In the genomic region with DNA sequence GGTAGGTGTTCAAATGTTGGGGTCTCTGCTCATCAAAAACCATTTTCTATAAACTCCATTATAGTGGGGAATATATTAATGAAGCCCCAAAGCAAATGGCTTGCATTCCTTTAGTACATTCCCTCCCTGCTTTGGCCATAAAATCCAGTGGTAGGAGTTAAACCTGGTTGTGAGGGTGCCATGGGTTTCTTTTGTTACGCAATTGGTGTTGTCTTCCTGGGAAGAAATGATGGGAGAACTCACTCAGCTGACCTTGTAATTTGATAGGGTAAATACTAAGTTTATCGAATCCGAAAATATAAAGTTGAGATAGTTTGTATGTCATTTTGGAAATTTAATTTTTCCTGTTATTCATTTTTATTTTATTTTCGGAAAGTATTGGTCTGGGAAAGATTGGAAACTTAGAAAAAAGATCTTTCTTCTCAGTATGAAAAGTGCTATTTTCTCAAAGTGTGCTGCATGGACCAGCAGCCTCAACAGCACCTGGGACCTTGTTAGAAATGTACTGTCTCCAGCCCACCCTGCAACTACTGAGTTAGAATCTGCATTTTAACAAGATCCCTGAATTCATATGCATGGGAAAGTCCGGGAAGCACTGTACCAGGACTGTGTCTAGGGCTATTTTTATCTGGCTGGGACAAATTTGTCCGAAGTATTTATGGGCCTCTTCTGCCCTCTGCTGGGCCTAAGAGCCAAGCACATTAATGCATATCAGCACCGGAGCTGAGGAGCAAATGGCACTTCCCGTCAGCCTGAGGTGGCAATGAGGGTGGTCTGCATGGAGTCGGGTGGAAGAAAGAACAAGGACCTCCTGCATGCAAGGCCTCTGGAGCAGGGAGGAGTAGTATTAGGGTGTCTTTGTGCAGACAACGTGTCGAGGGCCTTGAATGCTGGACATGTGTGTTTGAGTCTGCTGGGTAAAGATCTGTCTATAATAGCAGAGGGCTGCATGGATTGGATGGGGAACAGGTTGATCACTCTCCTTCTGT, we compare ENCODE assay signal across 8 cellular contexts. TPM values are rescaled to one million over a fixed set of nuclear protein-coding genes. Genes with fewer than 3 reads are reported as not detected.
DNase-seq lines count a peak whose midpoint lies in the region; ATAC-seq, FAIRE-seq and TF ChIP-seq lines count a peak whose summit lies in the region.

No MANE protein-coding gene starts in this region.

- peak; percentile 86 for FAIRE-seq in H1 (lab: Jason Lieb, UNC)

- no peaks in the 10 kb centered on the region for H3K79me1 ChIP-seq in H1 (ENCODE audit: low read depth, low read length)

- no peaks in the 10 kb centered on the region for H3K9me3 Mint-ChIP-seq in activated CD4-positive, alpha-beta memory T cell treated with anti-CD3 and anti-CD28 coated beads, Interleukin-2, amount 10 ng/mL, durations not matched to agents 7 days and 5 days
- H3K9me3 Mint-ChIP-seq in mesothelial cell of epicardium = peaks cover 7% of the 10 kb centered on the region

- no peaks in the 10 kb centered on the region for H3K27me3 ChIP-seq in BJ (ENCODE audit: control insufficient read depth, insufficient read depth, low read length)
- no peaks in the 10 kb centered on the region for H3K27me3 ChIP-seq in H1 (replicated peaks in 1 of 4; ENCODE audit: control insufficient read depth in 3 of 4, extremely low read depth in 1 of 4, insufficient read depth in 3 of 4, low read length in 3 of 4)

- no peak overlapping the region for H4K5ac ChIP-seq in H1 (ENCODE audit: insufficient read length, low read depth, low read length)

- H3K79me2 ChIP-seq in H1 (ENCODE audit: control insufficient read depth in 1 of 2, insufficient read depth in 2 of 2, low read length in 2 of 2) = no peaks in the 10 kb centered on the region

- DNase-seq in BJ (ENCODE audit: low read depth) (no peak), HEK293T (ENCODE audit: extremely low spot score) (peak; percentile 63), NCI-H774 (lab: John Stamatoyannopoulos, UW) (peak; percentile 63), H1 (ENCODE audit: low read depth in 1 of 2, low spot score in 2 of 2) (peak; percentile 29 to 63), mesothelial cell of epicardium (ENCODE audit: low spot score in 2 of 2, unreplicated experiment in 2 of 2) (peak; percentile 26 to 69)
- DNase-seq in activated CD4-positive, alpha-beta memory T cell treated with anti-CD3 and anti-CD28 coated beads, Interleukin-2, amount 10 ng/mL, durations not matched to agents 7 days and 5 days = peak; percentile 61
- DNase-seq in stimulated activated CD8-positive, alpha-beta memory T cell treated with anti-CD3 and anti-CD28 coated beads, Interleukin-15, amount 100 ng/mL, for 4 hours (ENCODE audit: low read depth in 2 of 2) = peak; percentile 9 to 15

- H3K36me3 ChIP-seq in BJ (ENCODE audit: control insufficient read depth, insufficient read depth, low read length) (no peaks in the 10 kb centered on the region), H1 (ENCODE audit: control insufficient read depth in 2 of 4, insufficient read depth in 4 of 4, low read length in 3 of 4) (no peaks in the 10 kb centered on the region)

- no peak overlapping the region for H4K91ac ChIP-seq in H1 (replicated peaks; ENCODE audit: insufficient read length, low read length)

- no peak overlapping the region for H2BK5ac ChIP-seq in H1 (ENCODE audit: low read depth, low read length)

- no peak overlapping the region for H3K27ac ChIP-seq in H1 (ENCODE audit: low read depth, low read length)

- TF ChIP-seq EP300 in H1 (IDR thresholded peaks at IDR 0.05; ENCODE audit: borderline replicate concordance in 1 of 2, low read depth in 2 of 2, low read length in 2 of 2) = no peak

- no peaks in the 10 kb centered on the region for H4K20me1 ChIP-seq in H1 (replicated peaks in 1 of 2; ENCODE audit: control insufficient read depth in 1 of 2, insufficient read depth in 2 of 2, low read length in 2 of 2)

- H3K27ac Mint-ChIP-seq in activated CD4-positive, alpha-beta memory T cell treated with anti-CD3 and anti-CD28 coated beads, Interleukin-2, amount 10 ng/mL, durations not matched to agents 7 days and 5 days = no peak overlapping the region
- H3K27ac Mint-ChIP-seq in mesothelial cell of epicardium = no peak overlapping the region

- H2BK20ac ChIP-seq in H1 (ENCODE audit: low read length) = no peak overlapping the region

- no peaks in the 10 kb centered on the region for H3K36me3 Mint-ChIP-seq in activated CD4-positive, alpha-beta memory T cell treated with anti-CD3 and anti-CD28 coated beads, Interleukin-2, amount 10 ng/mL, durations not matched to agents 7 days and 5 days (ENCODE audit: low read depth)
- peaks cover 2% of the 10 kb centered on the region for H3K36me3 Mint-ChIP-seq in mesothelial cell of epicardium

- H3K9ac ChIP-seq in H1 (replicated peaks in 1 of 4; ENCODE audit: extremely low read depth in 1 of 4, low read depth in 3 of 4, low read length in 3 of 4) = no peak overlapping the region

- no peak overlapping the region for H3K56ac ChIP-seq in H1 (replicated peaks; ENCODE audit: insufficient read length, low read depth, low read length)

- H2BK120ac ChIP-seq in H1 (replicated peaks; ENCODE audit: low read depth, low read length) = no peak overlapping the region

- H2BK15ac ChIP-seq in H1 (ENCODE audit: low read length) = 0 out of 2 replicates have a peak overlapping the region, but pooled peaks have one; percentile 54

- H4K8ac ChIP-seq in H1 (ENCODE audit: extremely low read depth, insufficient read depth, low read length) = no peak overlapping the region

- TF ChIP-seq POLR2A in H1 (IDR thresholded peaks at IDR 0.05; ENCODE audit: control extremely low read depth in 1 of 2, low read depth in 2 of 2, low read length in 2 of 2) = no peak

- H3K9me3 ChIP-seq in H1 (ENCODE audit: insufficient read depth in 2 of 2, low read depth in 1 of 2, low read length in 1 of 2) = no peaks in the 10 kb centered on the region

- 29% methylated on average over 11 of the region's 11 CpGs; no CpG with 5 or more reads in 1 of the 2 experiments for WGBS in H1 (ENCODE audit: extremely low coverage in 1 of 2, insufficient coverage in 1 of 2, insufficient read length in 1 of 2, insufficient replicate concordance in 2 of 2, low coverage in 1 of 2, low lambda C conversion rate in 2 of 2, missing lambda C conversion rate in 1 of 2), 2 experiments

- peak overlapping the region; percentile 61; the same call in 1 of the 2 replicates for H2BK12ac ChIP-seq in H1 (ENCODE audit: low read depth, low read length)

- H3K4me1 Mint-ChIP-seq in activated CD4-positive, alpha-beta memory T cell treated with anti-CD3 and anti-CD28 coated beads, Interleukin-2, amount 10 ng/mL, durations not matched to agents 7 days and 5 days = peaks cover 1% of the 10 kb centered on the region
- H3K4me1 Mint-ChIP-seq in mesothelial cell of epicardium = peaks cover 2% of the 10 kb centered on the region

- no peaks in the 10 kb centered on the region for H3K23me2 ChIP-seq in H1 (ENCODE audit: low read depth, low read length)

- peaks cover 0 to 6% (median 2%) of the 10 kb centered on the region in 4 experiments; a peak in 2 of 7 replicates for H3K4me1 ChIP-seq in H1 (replicated peaks in 1 of 4; ENCODE audit: control insufficient read depth in 3 of 4, insufficient read depth in 4 of 4, low read length in 3 of 4)

- H2AK5ac ChIP-seq in H1 (ENCODE audit: low read depth, low read length) = no peak overlapping the region

- ATAC-seq in HG03095 (IDR thresholded peaks at IDR 0.05; ENCODE audit: unreplicated experiment) = no peak

- CTCF ChIA-PET in BJ (lab: Yijun Ruan, JAX) (interaction anchor here (0.6 to 2.9 kb wide), 26 partner anchors 9 to 1264 kb away, joined by 3 to 16 read pairs (median 4); a partner anchor contains a TSS), HEK293T (lab: Yijun Ruan, JAX) (no interaction called here), H1 (lab: Charles Lee; ENCODE audit: partially characterized antibody) (interaction anchor here (0.6 to 7.4 kb wide), 33 partner anchors 9 to 1239 kb away, joined by 3 to 55 read pairs (median 5); a partner anchor contains a TSS)
- CTCF ChIA-PET in activated CD4-positive, alpha-beta memory T cell treated with anti-CD3 and anti-CD28 coated beads, Interleukin-2, amount 10 ng/mL, durations not matched to agents 7 days and 5 days (lab: Charles Lee) = interaction anchor here (0.6 to 6.4 kb wide), 19 partner anchors 9 to 638 kb away, joined by 3 to 42 read pairs (median 4); no protein-coding TSS in a partner anchor

- H3K4me3 Mint-ChIP-seq in activated CD4-positive, alpha-beta memory T cell treated with anti-CD3 and anti-CD28 coated beads, Interleukin-2, amount 10 ng/mL, durations not matched to agents 7 days and 5 days = no peak overlapping the region
- peak overlapping the region; percentile 3 for H3K4me3 Mint-ChIP-seq in mesothelial cell of epicardium

- H3K27me3 Mint-ChIP-seq in activated CD4-positive, alpha-beta memory T cell treated with anti-CD3 and anti-CD28 coated beads, Interleukin-2, amount 10 ng/mL, durations not matched to agents 7 days and 5 days = peaks cover 20% of the 10 kb centered on the region
- H3K27me3 Mint-ChIP-seq in mesothelial cell of epicardium (ENCODE audit: low read depth) = peaks cover 8% of the 10 kb centered on the region

- TF ChIP-seq CTCF in BJ (IDR thresholded peaks at IDR 0.05; ENCODE audit: insufficient read depth, low read depth, low read length) (peak; percentile 74), H1 (IDR thresholded peaks at IDR 0.05; ENCODE audit: control extremely low read depth in 1 of 3, insufficient read depth in 1 of 3, low read depth in 1 of 3, low read length in 3 of 3) (peak; percentile 63 to 91 (median 90)), mesothelial cell of epicardium (IDR thresholded peaks at IDR 0.05; ENCODE audit: unreplicated experiment) (peak; percentile 78)

- H3K14ac ChIP-seq in H1 (ENCODE audit: insufficient read length) = no peak overlapping the region

- peak overlapping the region; percentile 95 for H2AFZ ChIP-seq in H1 (ENCODE audit: low read length)

- H3K4ac ChIP-seq in H1 (replicated peaks; ENCODE audit: insufficient read length, low read depth, low read length) = no peak overlapping the region

- TF ChIP-seq RAD21 in H1 (IDR thresholded peaks at IDR 0.05 in 1 of 2, conservative IDR thresholded peaks at IDR 0.05 in 1 of 2; ENCODE audit: low read depth in 2 of 2, low read length in 2 of 2) = peak; percentile 98

- H3K4me2 ChIP-seq in H1 (ENCODE audit: insufficient read depth in 1 of 2, low read depth in 2 of 2, low read length in 2 of 2) = peak overlapping the region in 1 of 2 experiments; percentile 43; a peak in 3 of 4 replicates

- POLR2A ChIA-PET in BJ (lab: Charles Lee) (no interaction called here), HEK293T (lab: Yijun Ruan, JAX) (no interaction called here), H1 (lab: Charles Lee; ENCODE audit: partially characterized antibody) (interaction anchor here (0.6 to 1.4 kb wide), 3 partner anchors 313 to 342 kb away, joined by 3 read pairs; no protein-coding TSS in a partner anchor)
- POLR2A ChIA-PET in activated CD4-positive, alpha-beta memory T cell treated with anti-CD3 and anti-CD28 coated beads, Interleukin-2, amount 10 ng/mL, durations not matched to agents 7 days and 5 days (lab: Charles Lee) = interaction anchor here (0.6 kb wide), 1 partner anchor 512 kb away, joined by 3 read pairs; no protein-coding TSS in a partner anchor

- no peak overlapping the region for H3K4me3 ChIP-seq in BJ (ENCODE audit: low read depth, low read length)
- H3K4me3 ChIP-seq in H1 (ENCODE audit: extremely low read depth in 1 of 4, insufficient read depth in 2 of 4, low read depth in 3 of 4, low read length in 4 of 4) = peak overlapping the region in 1 of 4 experiments; percentile 10; a peak in 2 of 8 replicates

- H3K18ac ChIP-seq in H1 (ENCODE audit: extremely low read depth, low read length) = no peak overlapping the region; the same call in 1 of the 2 replicates

- H3K23ac ChIP-seq in H1 (ENCODE audit: insufficient read length) = no peak overlapping the region

RNA-seq across cellular contexts. Expression of a gene that starts 54.7 kb away (rescaled TPM):
- 0.06 TPM in 1 of 2 replicates, not detected in the other for polyA plus RNA-seq in BJ (2011; rRNA removed)
- not detected in 2 replicates for polyA minus RNA-seq in BJ (2011; rRNA and poly(A)+ RNA removed)
- total RNA-seq in activated CD4-positive, alpha-beta memory T cell treated with anti-CD3 and anti-CD28 coated beads, Interleukin-2, amount 10 ng/mL, durations not matched to agents 7 days and 5 days = under 1 TPM; 0.08 to 0.50 TPM
- 2.0 and 3.0 TPM in 2 replicates for total RNA-seq in H1 (2021; fragmentation: NEBNext Ultra II Directional; extraction: Animal tissue kit (Norgen Biotek cat#: 25700))
- 0.30 and 0.56 TPM in 2 replicates for polyA plus RNA-seq in H1 (2011; rRNA removed)
- polyA plus RNA-seq in H1 (2011; cell fraction: cytosol; rRNA removed) = 0.30 TPM
- 1.4 TPM for polyA plus RNA-seq in H1 (2011; cell fraction: nucleus; rRNA removed)
- 0.69 to 1.4 TPM (median 0.87 TPM) in 4 replicates for polyA plus RNA-seq in H1 (2012, experiment 1 of 2)
- 0.07 TPM for polyA plus RNA-seq in H1 (2012, experiment 2 of 2)
- polyA plus RNA-seq in H1 (2013, experiment 1 of 2) = 0.59 TPM
- polyA plus RNA-seq in H1 (2013, experiment 2 of 2) = 1.4 TPM
- 0.35 TPM in 1 of 2 replicates, not detected in the other for polyA minus RNA-seq in H1 (2011; rRNA and poly(A)+ RNA removed)
- not detected for polyA minus RNA-seq in H1 (2011; cell fraction: cytosol; rRNA and poly(A)+ RNA removed)
- polyA minus RNA-seq in H1 (2011; cell fraction: nucleus; rRNA and poly(A)+ RNA removed) = 1.2 TPM
- 0.92 to 1.0 TPM (median 0.97 TPM) in 3 replicates for total RNA-seq in mesothelial cell of epicardium

Comparison
In these comparisons a context has a peak if more than half of its experiments do, and no peak if none do; other contexts are left out.
1. POLR2A ChIA-PET loops: an anchor here in activated CD4-positive, alpha-beta memory T cell treated with anti-CD3 and anti-CD28 coated beads, Interleukin-2, amount 10 ng/mL, durations not matched to agents 7 days and 5 days (0.6 kb wide) and H1 (0.6 to 1.4 kb wide); none called in BJ and HEK293T.